8 cellular contexts compared by ENCODE assay signal in the genomic region with DNA sequence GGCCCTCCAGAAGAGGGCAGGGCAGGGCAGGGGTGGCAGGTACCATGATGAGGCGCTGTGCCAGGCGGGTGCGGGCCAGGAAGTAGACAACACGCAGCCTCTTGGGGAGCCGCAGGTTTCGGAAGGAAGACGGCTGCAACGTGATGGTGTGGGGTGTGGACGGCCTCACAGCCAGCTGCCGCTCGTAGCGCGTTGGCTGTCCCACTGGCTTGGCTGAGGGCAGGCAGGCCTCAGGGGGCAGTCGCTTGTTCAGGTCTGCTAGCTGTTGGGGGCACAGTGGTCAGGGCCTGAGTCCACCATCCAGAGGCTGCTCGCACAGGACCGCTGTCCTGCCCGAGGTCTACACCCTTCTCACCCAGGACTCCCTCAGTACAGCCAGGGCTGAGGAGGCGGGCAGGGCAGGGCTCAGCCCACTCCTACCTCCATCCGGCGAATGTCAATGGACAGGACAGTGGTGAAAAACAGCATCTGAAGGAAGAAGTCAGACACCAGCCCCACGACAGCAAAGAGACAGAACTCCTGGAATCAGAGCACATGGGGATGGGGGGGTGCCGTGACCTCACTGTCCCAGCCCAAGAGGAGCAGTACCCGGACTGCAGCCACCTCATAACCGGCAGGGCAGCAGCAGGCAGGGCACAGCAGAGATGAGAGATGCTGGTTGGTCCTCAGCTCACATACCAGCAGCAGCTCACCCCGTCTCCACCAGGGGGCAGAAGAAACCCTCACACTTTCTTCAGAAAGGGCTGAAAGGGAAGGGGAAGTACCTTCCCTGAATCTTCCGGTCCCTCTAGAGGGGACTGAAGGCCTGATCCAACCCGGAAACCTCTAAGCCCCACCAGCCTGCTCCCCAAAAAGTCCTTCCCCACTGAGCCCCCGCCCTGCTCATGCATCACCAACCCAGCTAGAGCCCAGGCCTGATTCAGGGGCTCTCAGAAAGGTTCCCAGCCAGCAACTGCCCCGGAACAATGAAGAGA. TPM values are rescaled to one million over a fixed set of nuclear protein-coding genes. Genes with fewer than 3 reads are reported as not detected.
A peak's percentile ranks its signal among the peaks of the same experiment; 100 is the strongest.
DNase-seq lines count a peak whose midpoint lies in the region; ATAC-seq, FAIRE-seq and TF ChIP-seq lines count a peak whose summit lies in the region.

No MANE protein-coding gene starts in this region.

- peak overlapping the region; percentile 64 to 83 for H3K27ac ChIP-seq in small intestine (ENCODE audit: low read depth in 1 of 2, low read length in 1 of 2)

- peak; percentile 74 for ATAC-seq in HG02678 (IDR thresholded peaks at IDR 0.05; ENCODE audit: unreplicated experiment)
- ATAC-seq in HG02840 (IDR thresholded peaks at IDR 0.05; ENCODE audit: low FRiP score, unreplicated experiment), result no peak

- peak; percentile 31 to 32 for DNase-seq in NCI-H187 (lab: John Stamatoyannopoulos, UW)
- DNase-seq in UCSD-AML1 (lab: John Stamatoyannopoulos, UW; ENCODE audit: unreplicated experiment), result peak; percentile 87
- DNase-seq in brain pericyte (ENCODE audit: low read depth, low spot score), result peak; percentile 59
- DNase-seq in iPS-NIHi11 (ENCODE audit: low spot score), result peak; percentile 94
- DNase-seq in small intestine, result peak; percentile 92

- FAIRE-seq in small intestine (lab: Jason Lieb, UNC), result no peak

- 67 to 71% (median 71%) methylated on average over 28 to 29 of the region's 29 CpGs for WGBS in small intestine, 3 donors

- TF ChIP-seq CTCF in GM12872 (IDR thresholded peaks at IDR 0.05; ENCODE audit: insufficient read depth, low read depth, low read length), result peak; percentile 98

- H3K27me3 ChIP-seq in small intestine (ENCODE audit: control insufficient read depth in 2 of 2, insufficient read depth in 2 of 2, low read length in 2 of 2), result no peaks in the 10 kb centered on the region

- H3K36me3 ChIP-seq in small intestine (ENCODE audit: control insufficient read depth in 2 of 2, insufficient read depth in 2 of 2, low read length in 2 of 2), result peaks cover 0 to 6% of the 10 kb centered on the region in 2 donors

- H3K4me1 ChIP-seq in small intestine (ENCODE audit: control insufficient read depth in 2 of 2, insufficient read depth in 1 of 2, low read depth in 1 of 2, low read length in 1 of 2), result peaks cover 0 to 26% of the 10 kb centered on the region in 2 donors

- no peak overlapping the region for H3K4me3 ChIP-seq in small intestine (ENCODE audit: low read depth in 1 of 2, low read length in 2 of 2)

- no peaks in the 10 kb centered on the region for H3K9me3 ChIP-seq in small intestine (ENCODE audit: control insufficient read depth, low read depth)

RNA-seq across cellular contexts. Expression of a gene that starts 40.0 kb away (rescaled TPM):
- polyA plus RNA-seq in small intestine, result 10 to 100 TPM; 10.3 to 17.3 (median 10.5) TPM

RNA-seq across cellular contexts. Expression of a gene that starts 54.9 kb away (rescaled TPM):
- 10 to 100 TPM; 43.8 to 57.2 (median 53.9) TPM for polyA plus RNA-seq in small intestine

Comparison
In these comparisons a context has a peak if more than half of its experiments do, and no peak if none do; other contexts are left out.
1. DNase-seq: peak in every context shown above with its lines; median percentile 94 in iPS-NIHi11; 92 in small intestine; 87 in UCSD-AML1; 59 in brain pericyte; 32 in NCI-H187.